In the genomic region with DNA sequence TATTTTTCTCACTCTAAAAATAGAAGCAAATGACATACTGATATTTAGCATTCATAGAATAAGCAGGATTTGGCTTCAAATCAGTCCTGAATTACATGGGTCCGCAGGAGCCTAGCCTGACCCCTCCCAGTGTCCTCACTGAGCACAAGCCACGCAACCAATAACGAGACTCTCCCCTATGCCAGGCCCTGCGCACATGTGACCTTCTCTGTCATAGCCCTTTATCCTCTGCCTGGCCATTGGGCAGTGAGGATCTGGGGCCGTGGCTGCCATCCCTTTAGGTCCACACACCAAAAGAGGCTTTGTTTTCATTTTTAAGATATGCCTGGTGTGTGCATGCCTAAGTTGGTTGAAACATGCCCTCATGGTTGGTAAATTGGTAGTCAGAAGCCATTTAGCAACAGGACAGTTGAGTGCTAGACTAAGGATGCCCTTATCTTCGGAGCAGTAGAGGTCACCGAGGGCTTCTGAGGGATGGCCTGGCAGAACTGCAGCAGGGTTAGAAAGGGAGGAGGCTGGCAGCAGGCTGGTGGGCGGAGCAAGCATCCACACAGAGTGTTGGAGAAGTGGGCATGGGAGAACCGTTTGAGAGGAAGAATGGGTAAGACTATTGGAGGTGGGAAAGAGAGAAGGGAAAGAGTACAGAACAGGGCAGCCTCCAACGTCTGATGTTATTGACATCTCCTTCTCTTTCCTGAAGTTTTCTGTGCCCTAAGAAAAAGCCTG, we compare ENCODE assay signal across 1 cellular context.
TF ChIP-seq lines count a peak whose summit lies in the region.

No MANE protein-coding gene starts in this region.

TF ChIP-seq in GM23338, 12 proteins besides CTCF, POLR2A, EP300 and RAD21 (continued from another document):
- TF ChIP-seq EZH2 (IDR thresholded peaks at IDR 0.05; ENCODE audit: low read depth, unreplicated experiment) (no peak), ZNF114 (CRISPR knock-in tag; IDR thresholded peaks at IDR 0.05) (no peak), JUNB (IDR thresholded peaks at IDR 0.05; ENCODE audit: unreplicated experiment) (no peak)
TF ChIP-seq in GM23338: peak in this region for 0.
